In genomic region chrX:95907081-95907480, GRCh38 we compare ENCODE assay signal across 31 cellular contexts.
"Had no signal": no experiment of that assay in that cellular context is flagged by ENCODE, and none has a peak within 500 bp of the region (broad histone marks: within the 10 kb centered on the region; RNA-seq: fewer than 3 reads in every experiment).

No MANE protein-coding gene starts in this region.

- H3K9me3 ChIP-seq: body of pancreas, colonic mucosa, esophagus muscularis mucosa, heart left ventricle, psoas muscle, stomach, thyroid gland, upper lobe of left lung, vagina had no signal

- H3K4me2 ChIP-seq: neural progenitor cell had no signal

- H3K4me1 ChIP-seq: body of pancreas, colonic mucosa, esophagus muscularis mucosa, foreskin keratinocyte, heart left ventricle, neural progenitor cell, parathyroid adenoma, psoas muscle, stomach, thyroid gland, upper lobe of left lung, vagina had no signal

- H3K9me3 Mint-ChIP-seq: activated CD4-positive, alpha-beta T cell treated with anti-CD3 and anti-CD28 coated beads, Interleukin-2, amount 10 ng/mL, durations not matched to agents 7 days and 5 days; activated CD8-positive, alpha-beta T cell treated with anti-CD3 and anti-CD28 coated beads for 36 hours; neural progenitor cell; T-cell had no signal

- H3K4me3 ChIP-seq: body of pancreas, colonic mucosa, esophagus muscularis mucosa, heart left ventricle, neural progenitor cell, psoas muscle, stomach, thyroid gland, upper lobe of left lung, vagina had no signal

- H3K79me2 ChIP-seq: parathyroid adenoma had no signal

- H3K27ac ChIP-seq: body of pancreas, colonic mucosa, esophagus muscularis mucosa, foreskin keratinocyte, heart left ventricle, neural progenitor cell, parathyroid adenoma, psoas muscle, stomach, thyroid gland, upper lobe of left lung, vagina had no signal

- H3K27ac Mint-ChIP-seq: activated CD4-positive, alpha-beta T cell treated with anti-CD3 and anti-CD28 coated beads, Interleukin-2, amount 10 ng/mL, durations not matched to agents 7 days and 5 days; activated CD8-positive, alpha-beta T cell treated with anti-CD3 and anti-CD28 coated beads for 36 hours; activated naive CD4-positive, alpha-beta T cell treated with anti-CD3 and anti-CD28 coated beads, Interleukin-2, amount 50 U/mL, for 72 hours; activated T-cell treated with anti-CD3 and anti-CD28 coated beads, Interleukin-2, amount 50 U/mL, for 72 hours; effector memory CD8-positive, alpha-beta T cell; immature natural killer cell; natural killer cell; neural progenitor cell; stimulated activated naive B cell treated with anti-CD40 and anti-IgM and Interleukin-4, amounts not matched to agents 10 μg/mL and 1 μg/mL and 100 μg/mL, for 72 hours; T-cell had no signal

- H3K4me1 Mint-ChIP-seq: activated CD4-positive, alpha-beta T cell treated with anti-CD3 and anti-CD28 coated beads, Interleukin-2, amount 10 ng/mL, durations not matched to agents 7 days and 5 days; immature natural killer cell; natural killer cell; neural progenitor cell; stimulated activated naive B cell treated with anti-CD40 and anti-IgM and Interleukin-4, amounts not matched to agents 10 μg/mL and 1 μg/mL and 100 μg/mL, for 72 hours; T-cell had no signal

- H3K27me3 Mint-ChIP-seq: activated CD4-positive, alpha-beta T cell treated with anti-CD3 and anti-CD28 coated beads, Interleukin-2, amount 10 ng/mL, durations not matched to agents 7 days and 5 days; activated CD8-positive, alpha-beta T cell treated with anti-CD3 and anti-CD28 coated beads for 36 hours; effector memory CD8-positive, alpha-beta T cell; stimulated activated naive B cell treated with anti-CD40 and anti-IgM and Interleukin-4, amounts not matched to agents 10 μg/mL and 1 μg/mL and 100 μg/mL, for 72 hours had no signal

- H2AFZ ChIP-seq: neural progenitor cell, parathyroid adenoma had no signal

- H3K36me3 ChIP-seq: colonic mucosa, esophagus muscularis mucosa, heart left ventricle, neural progenitor cell, stomach, thyroid gland, upper lobe of left lung, vagina had no signal

- H3K4me3 Mint-ChIP-seq: activated CD4-positive, alpha-beta T cell treated with anti-CD3 and anti-CD28 coated beads, Interleukin-2, amount 10 ng/mL, durations not matched to agents 7 days and 5 days; activated CD8-positive, alpha-beta T cell treated with anti-CD3 and anti-CD28 coated beads for 36 hours; activated T-cell treated with anti-CD3 and anti-CD28 coated beads, Interleukin-2, amount 50 U/mL, for 72 hours; effector memory CD8-positive, alpha-beta T cell; immature natural killer cell; natural killer cell; neural progenitor cell; stimulated activated naive B cell treated with anti-CD40 and anti-IgM and Interleukin-4, amounts not matched to agents 10 μg/mL and 1 μg/mL and 100 μg/mL, for 72 hours; T-cell had no signal

- DNase-seq: activated CD4-positive, alpha-beta T cell treated with anti-CD3 and anti-CD28 coated beads, Interleukin-2, amount 10 ng/mL, durations not matched to agents 7 days and 5 days; activated CD4-positive, CD25-positive, alpha-beta regulatory T cell treated with anti-CD3 and anti-CD28 coated beads, Interleukin-2, amount 50 U/mL, for 72 hours; activated CD8-positive, alpha-beta T cell treated with anti-CD3 and anti-CD28 coated beads for 36 hours; activated naive CD4-positive, alpha-beta T cell; activated T-cell treated with anti-CD3 and anti-CD28 coated beads for 4 hours; activated T-cell treated with anti-CD3 and anti-CD28 coated beads, Interleukin-2, amount 50 U/mL, for 72 hours; body of pancreas; cerebellar nuclear complex; colonic mucosa; effector memory CD8-positive, alpha-beta T cell; foreskin keratinocyte; heart left ventricle; hypothalamus; immature natural killer cell; kidney; left colon; natural killer cell; occipital lobe; psoas muscle; stimulated activated CD4-positive, alpha-beta T cell treated with anti-CD3 and anti-CD28 coated beads, Interleukin-15, amount 100 ng/mL, for 24 hours; stimulated activated CD4-positive, alpha-beta T cell treated with anti-CD3 and anti-CD28 coated beads, Interleukin-2, amount 100 ng/mL, for 24 hours; stimulated activated naive B cell treated with anti-CD40 and anti-IgM and Interleukin-4, amounts not matched to agents 10 μg/mL and 1 μg/mL and 100 μg/mL, for 72 hours; stomach; T-cell; thyroid gland; upper lobe of left lung had no signal

- H3K36me3 Mint-ChIP-seq: activated naive CD4-positive, alpha-beta T cell treated with anti-CD3 and anti-CD28 coated beads, Interleukin-2, amount 50 U/mL, for 72 hours; immature natural killer cell; natural killer cell; neural progenitor cell; stimulated activated naive B cell treated with anti-CD40 and anti-IgM and Interleukin-4, amounts not matched to agents 10 μg/mL and 1 μg/mL and 100 μg/mL, for 72 hours; T-cell had no signal

- H3K9ac ChIP-seq: neural progenitor cell, parathyroid adenoma had no signal

- H3K27me3 ChIP-seq: body of pancreas, colonic mucosa, esophagus muscularis mucosa, foreskin keratinocyte, neural progenitor cell, stomach, thyroid gland, upper lobe of left lung, vagina had no signal
